16 cellular contexts compared by ENCODE assay signal in genomic region chr9:18457498-18457897, GRCh38. TPM values are rescaled to one million over a fixed set of nuclear protein-coding genes. Genes with fewer than 3 reads are reported as not detected.
"Had no signal": no experiment of that assay in that cellular context is flagged by ENCODE, and none has a peak within 500 bp of the region (broad histone marks: within the 10 kb centered on the region; RNA-seq: fewer than 3 reads in every experiment).

No MANE protein-coding gene starts in this region.

- H3K4me1 ChIP-seq: ascending aorta, colonic mucosa, heart left ventricle, left ventricle myocardium inferior had no signal

- H3K36me3 Mint-ChIP-seq: type B pancreatic cell had no signal

- DNase-seq: activated CD4-positive, alpha-beta T cell treated with anti-CD3 and anti-CD28 coated beads for 4 hours; activated naive CD4-positive, alpha-beta T cell; colonic mucosa; effector CD8-positive, alpha-beta T cell; heart left ventricle; left ventricle myocardium inferior; stimulated activated CD4-positive, alpha-beta T cell treated with anti-CD3 and anti-CD28 coated beads, Interleukin-4, amount 100 ng/mL, for 1 hour; stimulated activated CD8-positive, alpha-beta memory T cell treated with anti-CD3 and anti-CD28 coated beads, Interleukin-4, amount 100 ng/mL, for 48 hours; stimulated activated naive CD8-positive, alpha-beta T cell treated with anti-CD3 and anti-CD28 coated beads, Interleukin-15, Interleukin-2, amounts not matched to agents 100 U/mL and 50 U/mL, for 24 hours; T-helper 1 cell had no signal

- H3K27ac Mint-ChIP-seq: activated T-helper 1 cell treated with anti-CD3 and anti-CD28 coated beads, Interleukin-12 subunit alpha, Interleukin-12 subunit beta, Interleukin-2, Interleukin-4 antibody, amounts not matched to agents 30 ng/mL and 10 ng/mL and 1 ng/mL, durations not matched to agents 14 hours and 24 hours and 36 hours; type B pancreatic cell had no signal

- H3K9me3 Mint-ChIP-seq: activated T-helper 1 cell treated with anti-CD3 and anti-CD28 coated beads, Interleukin-12 subunit alpha, Interleukin-12 subunit beta, Interleukin-2, Interleukin-4 antibody, amounts not matched to agents 30 ng/mL and 10 ng/mL and 1 ng/mL, durations not matched to agents 14 hours and 24 hours and 36 hours; type B pancreatic cell had no signal

- FAIRE-seq: islet of Langerhans had no signal

- H3K9me3 ChIP-seq: ascending aorta, colonic mucosa, heart left ventricle, left ventricle myocardium inferior, suprapubic skin had no signal

- ATAC-seq: heart left ventricle; stimulated activated naive CD8-positive, alpha-beta T cell treated with anti-CD3 and anti-CD28 coated beads, Interleukin-15, Interleukin-2, amounts not matched to agents 100 U/mL and 50 U/mL, for 24 hours had no signal

- H3K27me3 ChIP-seq: ascending aorta, colonic mucosa, heart left ventricle, suprapubic skin had no signal

- H3K27me3 Mint-ChIP-seq: type B pancreatic cell had no signal

- H3K4me3 ChIP-seq: ascending aorta, colonic mucosa, heart left ventricle, left ventricle myocardium inferior, suprapubic skin had no signal

- H3K4me3 Mint-ChIP-seq: activated T-helper 1 cell treated with anti-CD3 and anti-CD28 coated beads, Interleukin-12 subunit alpha, Interleukin-12 subunit beta, Interleukin-2, Interleukin-4 antibody, amounts not matched to agents 30 ng/mL and 10 ng/mL and 1 ng/mL, durations not matched to agents 14 hours and 24 hours and 36 hours; type B pancreatic cell had no signal

- H3K27ac ChIP-seq: ascending aorta, colonic mucosa, epithelial cell of prostate, heart left ventricle, left ventricle myocardium inferior, suprapubic skin had no signal

- H3K36me3 ChIP-seq: ascending aorta, colonic mucosa, heart left ventricle, left ventricle myocardium inferior, suprapubic skin had no signal

RNA-seq across cellular contexts. Expression of gene ADAMTSL1, which starts 16.5 kb away (rescaled TPM):
- total RNA-seq: activated T-helper 1 cell treated with anti-CD3 and anti-CD28 coated beads, Interleukin-12 subunit alpha, Interleukin-12 subunit beta, Interleukin-2, Interleukin-4 antibody, amounts not matched to agents 30 ng/mL and 10 ng/mL and 1 ng/mL, durations not matched to agents 14 hours and 24 hours and 36 hours had no signal
